In genomic region chr12:7375145-7375543, GRCh38 we compare ENCODE assay signal across 30 cellular contexts.
"Had no signal": no experiment of that assay in that cellular context is flagged by ENCODE, and none has a peak within 500 bp of the region (broad histone marks: within the 10 kb centered on the region; RNA-seq: fewer than 3 reads in every experiment).

No MANE protein-coding gene starts in this region.

- H3K27me3 ChIP-seq: esophagus squamous epithelium, pancreas, uterus had no signal

- H3K9me3 Mint-ChIP-seq: activated CD4-positive, alpha-beta memory T cell treated with anti-CD3 and anti-CD28 coated beads, Interleukin-2, amount 10 ng/mL, durations not matched to agents 7 days and 5 days; activated CD4-positive, alpha-beta T cell treated with anti-CD3 and anti-CD28 coated beads, Interleukin-2, amount 10 ng/mL, durations not matched to agents 7 days and 5 days; activated T-cell treated with anti-CD3 and anti-CD28 coated beads, Interleukin-2, amount 50 U/mL, for 24 hours; central memory CD8-positive, alpha-beta T cell; stimulated activated effector memory CD8-positive, alpha-beta T cell treated with anti-CD3 and anti-CD28 coated beads, Interleukin-12 subunit alpha, Interleukin-12 subunit beta, amount 100 ng/mL, for 72 hours; T-helper 1 cell treated with Interleukin-12 subunit alpha and Interleukin-12 subunit beta and Interleukin-4 antibody, amounts not matched to agents 30 μg/mL and 1 μg/mL, for 36 hours had no signal

- DNase-seq: activated gamma-delta T cell; activated naive CD4-positive, alpha-beta T cell treated with anti-CD3 and anti-CD28 coated beads, Interleukin-2, amount 50 U/mL, for 16 hours; amniotic stem cell; effector CD4-positive, alpha-beta T cell; esophagus squamous epithelium; left cardiac atrium; naive B cell; stimulated activated CD4-positive, alpha-beta T cell treated with anti-CD3 and anti-CD28 coated beads, Interleukin-12 subunit alpha, Interleukin-12 subunit beta, amount 100 ng/mL, for 4 hours; stimulated activated CD4-positive, alpha-beta T cell treated with anti-CD3 and anti-CD28 coated beads, Interleukin-4, amount 100 ng/mL, for 24 hours; T-helper 9 cell; uterus had no signal

- H3K4me1 ChIP-seq: esophagus squamous epithelium, pancreas, prostate gland, uterus had no signal

- H3K27ac ChIP-seq: epithelial cell of prostate, esophagus squamous epithelium, pancreas, prostate gland, skin epidermis, thoracic aorta, uterus, VCaP had no signal

- H3K4me3 ChIP-seq: esophagus squamous epithelium, pancreas, prostate gland, skin epidermis, thoracic aorta, uterus had no signal

- FAIRE-seq: astrocyte, frontal cortex, keratinocyte, pancreas, TTC549 had no signal

- H3K9me3 ChIP-seq: esophagus squamous epithelium, pancreas, prostate gland, thoracic aorta, uterus had no signal

- H3K36me3 Mint-ChIP-seq: mesothelial cell of epicardium; naive B cell; stimulated activated effector memory CD8-positive, alpha-beta T cell treated with anti-CD3 and anti-CD28 coated beads, Interleukin-12 subunit alpha, Interleukin-12 subunit beta, amount 100 ng/mL, for 72 hours had no signal

- ATAC-seq: left cardiac atrium, sciatic nerve had no signal

- H3K36me3 ChIP-seq: esophagus squamous epithelium, pancreas, prostate gland, thoracic aorta, uterus had no signal

- H3K4me1 Mint-ChIP-seq: activated CD4-positive, alpha-beta memory T cell treated with anti-CD3 and anti-CD28 coated beads, Interleukin-2, amount 10 ng/mL, durations not matched to agents 7 days and 5 days; activated CD4-positive, alpha-beta T cell treated with anti-CD3 and anti-CD28 coated beads, Interleukin-2, amount 10 ng/mL, durations not matched to agents 7 days and 5 days; central memory CD8-positive, alpha-beta T cell; mesothelial cell of epicardium; naive B cell; stimulated activated effector memory CD8-positive, alpha-beta T cell treated with anti-CD3 and anti-CD28 coated beads, Interleukin-12 subunit alpha, Interleukin-12 subunit beta, amount 100 ng/mL, for 72 hours had no signal

- H3K4me3 Mint-ChIP-seq: activated CD4-positive, alpha-beta memory T cell treated with anti-CD3 and anti-CD28 coated beads, Interleukin-2, amount 10 ng/mL, durations not matched to agents 7 days and 5 days; activated CD4-positive, alpha-beta T cell treated with anti-CD3 and anti-CD28 coated beads, Interleukin-2, amount 10 ng/mL, durations not matched to agents 7 days and 5 days; activated T-cell treated with anti-CD3 and anti-CD28 coated beads, Interleukin-2, amount 50 U/mL, for 24 hours; central memory CD8-positive, alpha-beta T cell; mesothelial cell of epicardium; naive B cell; stimulated activated effector memory CD8-positive, alpha-beta T cell treated with anti-CD3 and anti-CD28 coated beads, Interleukin-12 subunit alpha, Interleukin-12 subunit beta, amount 100 ng/mL, for 72 hours; stimulated activated naive CD8-positive, alpha-beta T cell treated with anti-CD3 and anti-CD28 coated beads, Interleukin-15, Interleukin-2, amounts not matched to agents 100 ng/mL and 50 ng/mL, for 24 hours; T-helper 1 cell treated with Interleukin-12 subunit alpha and Interleukin-12 subunit beta and Interleukin-4 antibody, amounts not matched to agents 30 μg/mL and 1 μg/mL, for 36 hours had no signal

- H3K27ac Mint-ChIP-seq: activated CD4-positive, alpha-beta memory T cell treated with anti-CD3 and anti-CD28 coated beads, Interleukin-2, amount 10 ng/mL, durations not matched to agents 7 days and 5 days; activated CD4-positive, alpha-beta T cell treated with anti-CD3 and anti-CD28 coated beads, Interleukin-2, amount 10 ng/mL, durations not matched to agents 7 days and 5 days; activated T-cell treated with anti-CD3 and anti-CD28 coated beads, Interleukin-2, amount 50 U/mL, for 24 hours; mesothelial cell of epicardium; naive B cell; stimulated activated effector memory CD8-positive, alpha-beta T cell treated with anti-CD3 and anti-CD28 coated beads, Interleukin-12 subunit alpha, Interleukin-12 subunit beta, amount 100 ng/mL, for 72 hours; stimulated activated naive CD8-positive, alpha-beta T cell treated with anti-CD3 and anti-CD28 coated beads, Interleukin-15, Interleukin-2, amounts not matched to agents 100 ng/mL and 50 ng/mL, for 24 hours; T-helper 1 cell treated with Interleukin-12 subunit alpha and Interleukin-12 subunit beta and Interleukin-4 antibody, amounts not matched to agents 30 μg/mL and 1 μg/mL, for 36 hours had no signal
